ENCODE assay signal across 23 cellular contexts in genomic region chr1:5001466-5001865, GRCh38.
DNase-seq lines count a peak whose midpoint lies in the region; ATAC-seq, FAIRE-seq and TF ChIP-seq lines count a peak whose summit lies in the region.
"Had no signal": no experiment of that assay in that cellular context is flagged by ENCODE, and none has a peak within 500 bp of the region (broad histone marks: within the 10 kb centered on the region; RNA-seq: fewer than 3 reads in every experiment).

No MANE protein-coding gene starts in this region.

- no peak for TF ChIP-seq EP300 in K562 (IDR thresholded peaks at IDR 0.05; ENCODE audit: low read length)

- CTCF ChIA-PET in K562 (lab: Yijun Ruan, JAX; ENCODE audit: low intra/inter-chr PET ratio), result no interaction called here

- H3K27me3 ChIP-seq in K562 (ENCODE audit: control insufficient read depth in 2 of 2, insufficient read depth in 2 of 2, low read length in 2 of 2), result no peaks in the 10 kb centered on the region
- H3K27me3 ChIP-seq: BLaER1, SJSA1 had no signal

- TF ChIP-seq CTCF in K562 (IDR thresholded peaks at IDR 0.05 in 2 of 3, conservative IDR thresholded peaks at IDR 0.05 in 1 of 3; ENCODE audit: insufficient read depth in 2 of 3, low read depth in 1 of 3, low read length in 3 of 3) (no peak), osteocyte (IDR thresholded peaks at IDR 0.05) (no peak)

- H3K4me3 Mint-ChIP-seq in osteocyte (ENCODE audit: unreplicated experiment), result no peak overlapping the region
- H3K4me3 Mint-ChIP-seq: immature natural killer cell had no signal

- no peak overlapping the region for H3K27ac ChIP-seq in K562 (ENCODE audit: extremely low read depth, low read depth, low read length)
- H3K27ac ChIP-seq: BLaER1, heart left ventricle, HL-60, lower lobe of right lung, SJSA1, spleen had no signal

- no peak for TF ChIP-seq POLR2A in K562 (conservative IDR thresholded peaks at IDR 0.05)

- no peak overlapping the region for H3K4me2 ChIP-seq in K562 (ENCODE audit: insufficient read depth, low read length)
- H3K4me2 ChIP-seq: BLaER1 had no signal

- H3K9me3 Mint-ChIP-seq in osteocyte (ENCODE audit: unreplicated experiment), result peaks cover 56% of the 10 kb centered on the region
- H3K9me3 Mint-ChIP-seq: activated T-helper 2 cell treated with anti-CD3 and anti-CD28 coated beads, Interferon-gamma antibody, Interleukin-2, Interleukin-4, amounts not matched to agents 10 μg/mL and 5 μg/mL and 100 μg/mL, durations not matched to agents 14 hours and 24 hours and 36 hours had no signal

- POLR2A ChIA-PET in K562 (lab: Yijun Ruan, JAX), result no interaction called here

- FAIRE-seq in K562 (lab: Jason Lieb, UNC), result no peak
- FAIRE-seq: bronchial epithelial cell had no signal

- intact Hi-C loops in K562 (cut with micrococcal nuclease), result no loop called here

- H3K9me3 ChIP-seq in K562 (replicated peaks; ENCODE audit: control insufficient read depth, insufficient read depth, low read depth, low read length), result no peaks in the 10 kb centered on the region
- H3K9me3 ChIP-seq: BLaER1, heart left ventricle, lower lobe of right lung had no signal

- H3K4me1 Mint-ChIP-seq in osteocyte (ENCODE audit: unreplicated experiment), result no peaks in the 10 kb centered on the region
- H3K4me1 Mint-ChIP-seq: immature natural killer cell had no signal

- in situ Hi-C loops in KBM-7 (cut with MboI; ENCODE audit: low pct_unique_long_range_greater_than_20kb, low sequenced_read_pairs), result no loop called here
- in situ Hi-C loops in K562 (cut with MboI), result no loop called here

- H4K20me1 ChIP-seq in K562 (replicated peaks; ENCODE audit: control insufficient read depth, insufficient read depth, low read length), result no peaks in the 10 kb centered on the region
- H4K20me1 ChIP-seq: BLaER1 had no signal

- no peaks in the 10 kb centered on the region for H3K79me2 ChIP-seq in K562 (ENCODE audit: control insufficient read depth, insufficient read depth, low read length)

- H3K9me1 ChIP-seq in K562 (ENCODE audit: control insufficient read depth, insufficient read depth, low read length), result no peaks in the 10 kb centered on the region

- TF ChIP-seq RAD21 in K562 (CRISPR knock-in tag; conservative IDR thresholded peaks at IDR 0.05 in 1 of 2, IDR thresholded peaks at IDR 0.05 in 1 of 2), result no peak

- ATAC-seq in K562 (no peak), HG02970 (IDR thresholded peaks at IDR 0.05; ENCODE audit: low FRiP score, unreplicated experiment) (no peak)
- ATAC-seq: heart left ventricle, lower lobe of right lung had no signal

- no peaks in the 10 kb centered on the region for H3K4me1 ChIP-seq in K562 (replicated peaks in 1 of 2; ENCODE audit: control insufficient read depth in 2 of 2, insufficient read depth in 2 of 2, low read length in 2 of 2)
- H3K4me1 ChIP-seq: BLaER1, heart left ventricle, lower lobe of right lung, SJSA1, spleen had no signal

- H2AFZ ChIP-seq in K562 (ENCODE audit: low read depth, low read length), result no peak overlapping the region

- peak; percentile 1 to 7 for DNase-seq in activated CD4-positive, alpha-beta T cell treated with anti-CD3 and anti-CD28 coated beads, Interleukin-2, amount 50 U/mL, for 48 hours
- DNase-seq in activated CD4-positive, alpha-beta T cell treated with anti-CD3 and anti-CD28 coated beads for 48 hours, result no peak
- DNase-seq in KBM-7 (peak; percentile 1), K562 (ENCODE audit: extremely low read depth in 1 of 4, low spot score in 3 of 4) (peak; percentile 9 to 20 (median 16)), osteocyte (ENCODE audit: extremely low spot score, unreplicated experiment) (peak; percentile 10), NCI-H2107 treated with DMSO at 0.1 percent for 48 hours (lab: John Stamatoyannopoulos, UW; ENCODE audit: unreplicated experiment) (no peak), NCI-H2171 (lab: John Stamatoyannopoulos, UW) (no peak)
- DNase-seq: Calu3; cortex of kidney; heart left ventricle; immature natural killer cell; IMR-90; lower lobe of right lung; NCI-H1694; nucleus accumbens; spleen; stimulated activated CD4-positive, alpha-beta T cell treated with anti-CD3 and anti-CD28 coated beads, Interleukin-4, amount 100 ng/mL, for 4 hours had no signal

- no peak overlapping the region for H3K9ac ChIP-seq in K562 (ENCODE audit: insufficient read depth in 1 of 2, low read depth in 2 of 2, low read length in 2 of 2)
- H3K9ac ChIP-seq: BLaER1 had no signal

- H3K36me3 ChIP-seq in K562 (ENCODE audit: control insufficient read depth, insufficient read depth, low read length), result no peaks in the 10 kb centered on the region
- H3K36me3 ChIP-seq: BLaER1, heart left ventricle, lower lobe of right lung, SJSA1, spleen had no signal

- no peaks in the 10 kb centered on the region for H3K36me3 Mint-ChIP-seq in osteocyte (ENCODE audit: unreplicated experiment)
- H3K36me3 Mint-ChIP-seq: immature natural killer cell had no signal

- H3K27me3 Mint-ChIP-seq in osteocyte (ENCODE audit: unreplicated experiment), result no peaks in the 10 kb centered on the region

- BruUV-seq in K562 (replicated peaks; lab: Mats Ljungman, UMichigan), result no TSS peak

- 0% methylated on average over 5 of the region's 5 CpGs for WGBS in K562 (ENCODE audit: insufficient coverage, low coverage, missing lambda C conversion rate)

- no peak overlapping the region for H3K4me3 ChIP-seq in K562
- H3K4me3 ChIP-seq: BLaER1, heart left ventricle, lower lobe of right lung, SJSA1, spleen had no signal

- no peak overlapping the region for H3K27ac Mint-ChIP-seq in osteocyte (ENCODE audit: unreplicated experiment)
- H3K27ac Mint-ChIP-seq: activated T-helper 2 cell treated with anti-CD3 and anti-CD28 coated beads, Interferon-gamma antibody, Interleukin-2, Interleukin-4, amounts not matched to agents 10 μg/mL and 5 μg/mL and 100 μg/mL, durations not matched to agents 14 hours and 24 hours and 36 hours; immature natural killer cell had no signal

TF ChIP-seq in K562, 482 proteins besides CTCF, POLR2A, EP300 and RAD21:
- no peak for TF ChIP-seq POLR2AphosphoS2 (IDR thresholded peaks at IDR 0.05; ENCODE audit: low read length)
- TF ChIP-seq REST (CRISPR knock-in tag; IDR thresholded peaks at IDR 0.05; ENCODE audit: low read depth), result peak; percentile 32; the same call in 1 of the 2 replicates
- no peak for TF ChIP-seq SRSF1 (IDR thresholded peaks at IDR 0.05; ENCODE audit: low read depth, low read length)
- TF ChIP-seq CCNT2 (IDR thresholded peaks at IDR 0.05; ENCODE audit: borderline replicate concordance, extremely low read depth, insufficient read length, low read depth, low read length), result no peak
- TF ChIP-seq CHD4 (IDR thresholded peaks at IDR 0.05; ENCODE audit: insufficient read depth, insufficient replicate concordance, low read depth, low read length, poor library complexity, severe bottlenecking), result no peak
- TF ChIP-seq EHMT2 (IDR thresholded peaks at IDR 0.05), result peak; percentile 61; the same call in 1 of the 2 replicates
- no peak for TF ChIP-seq U2AF2 (optimal IDR thresholded peaks at IDR 0.05; ENCODE audit: low read depth, low read length)
- no peak for TF ChIP-seq SMARCC2 (IDR thresholded peaks at IDR 0.05; ENCODE audit: low read depth)
- TF ChIP-seq ERF (CRISPR knock-in tag; IDR thresholded peaks at IDR 0.05), result no peak
- no peak for TF ChIP-seq BRD4 (IDR thresholded peaks at IDR 0.05)
- 0 out of 2 replicates have a peak, but pooled peaks have one; percentile 46 for TF ChIP-seq MIER1 (IDR thresholded peaks at IDR 0.05; ENCODE audit: low read depth)
- TF ChIP-seq GTF2F1 (IDR thresholded peaks at IDR 0.05; ENCODE audit: low read depth, low read length), result no peak

Comparison
In these comparisons a context has a peak if more than half of its experiments do, and no peak if none do; other contexts are left out.
1. DNase-seq: peak in activated CD4-positive, alpha-beta T cell treated with anti-CD3 and anti-CD28 coated beads, Interleukin-2, amount 50 U/mL, for 48 hours (2 of 2), KBM-7 (single experiment), K562 (4 of 4) and osteocyte (single experiment); none in activated CD4-positive, alpha-beta T cell treated with anti-CD3 and anti-CD28 coated beads for 48 hours (single experiment), NCI-H2107 treated with DMSO at 0.1 percent for 48 hours (single experiment) and NCI-H2171 (single experiment).